1 cellular context compared by ENCODE assay signal in the genomic region with DNA sequence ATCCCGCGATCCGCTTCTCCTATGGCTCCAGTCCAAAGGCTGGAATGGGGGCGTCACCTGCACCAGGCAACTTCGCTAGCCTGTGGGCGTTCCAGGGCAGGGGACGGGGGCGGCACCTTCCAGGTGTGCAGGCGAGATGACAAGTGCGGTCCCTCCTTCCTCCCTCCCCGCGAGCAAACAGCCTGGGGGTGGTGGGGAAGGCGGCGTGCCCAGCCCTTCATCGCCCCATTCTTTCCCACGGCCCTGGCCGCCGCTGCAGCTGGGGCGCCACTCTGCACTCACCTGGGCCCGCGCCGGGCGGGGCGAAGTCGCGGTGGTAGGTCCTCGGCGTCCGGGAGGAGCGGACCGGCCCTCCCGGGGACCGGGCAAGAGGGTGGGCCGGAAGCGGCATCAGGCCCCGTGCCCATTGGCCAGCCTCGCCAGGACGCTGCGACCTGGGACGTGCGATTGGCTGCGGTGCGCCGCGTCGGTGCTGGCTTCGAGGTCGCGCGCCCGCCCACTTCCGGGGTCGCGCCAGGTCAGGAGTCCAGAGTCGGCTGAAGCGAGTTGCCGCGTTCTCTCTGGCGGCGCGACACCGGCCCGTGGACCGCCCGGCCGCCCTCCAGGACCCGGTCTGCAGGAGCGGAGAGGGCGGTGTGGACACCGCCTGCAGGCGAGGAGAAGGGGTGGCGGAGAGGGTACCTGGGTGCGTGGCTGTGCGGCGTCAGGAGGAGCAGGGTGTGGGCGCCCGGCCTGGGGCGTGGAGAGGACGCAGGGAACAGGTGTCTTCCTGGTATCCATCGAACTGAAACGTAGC.
A peak's percentile ranks its signal among the peaks of the same experiment; 100 is the strongest.
TF ChIP-seq lines count a peak whose summit lies in the region.

A gene with protein sequence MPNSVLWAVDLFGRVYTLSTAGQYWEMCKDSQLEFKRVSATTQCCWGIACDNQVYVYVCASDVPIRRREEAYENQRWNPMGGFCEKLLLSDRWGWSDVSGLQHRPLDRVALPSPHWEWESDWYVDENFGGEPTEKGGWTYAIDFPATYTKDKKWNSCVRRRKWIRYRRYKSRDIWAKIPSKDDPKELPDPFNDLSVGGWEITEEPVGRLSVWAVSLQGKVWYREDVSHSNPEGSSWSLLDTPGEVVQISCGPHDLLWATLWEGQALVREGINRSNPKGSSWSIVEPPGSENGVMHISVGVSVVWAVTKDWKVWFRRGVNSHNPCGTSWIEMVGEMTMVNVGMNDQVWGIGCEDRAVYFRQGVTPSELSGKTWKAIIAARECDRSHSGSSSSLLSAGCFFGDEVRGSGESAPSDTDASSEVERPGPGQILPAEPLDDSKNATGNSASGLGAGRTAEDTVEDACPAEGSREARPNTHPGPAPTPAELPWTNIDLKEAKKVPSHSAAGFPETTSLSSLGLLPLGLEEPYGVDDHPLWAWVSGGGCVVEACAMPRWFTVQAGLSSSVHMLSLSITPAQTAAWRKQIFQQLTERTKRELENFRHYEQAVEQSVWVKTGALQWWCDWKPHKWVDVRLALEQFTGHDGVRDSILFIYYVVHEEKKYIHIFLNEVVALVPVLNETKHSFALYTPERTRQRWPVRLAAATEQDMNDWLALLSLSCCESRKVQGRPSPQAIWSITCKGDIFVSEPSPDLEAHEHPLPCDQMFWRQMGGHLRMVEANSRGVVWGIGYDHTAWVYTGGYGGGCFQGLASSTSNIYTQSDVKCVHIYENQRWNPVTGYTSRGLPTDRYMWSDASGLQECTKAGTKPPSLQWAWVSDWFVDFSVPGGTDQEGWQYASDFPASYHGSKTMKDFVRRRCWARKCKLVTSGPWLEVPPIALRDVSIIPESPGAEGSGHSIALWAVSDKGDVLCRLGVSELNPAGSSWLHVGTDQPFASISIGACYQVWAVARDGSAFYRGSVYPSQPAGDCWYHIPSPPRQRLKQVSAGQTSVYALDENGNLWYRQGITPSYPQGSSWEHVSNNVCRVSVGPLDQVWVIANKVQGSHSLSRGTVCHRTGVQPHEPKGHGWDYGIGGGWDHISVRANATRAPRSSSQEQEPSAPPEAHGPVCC (minus strand): TSS at position 389 of the 796 bp plus-strand sequence. CDS start 6,086 bp downstream, outside the sequence.

TF ChIP-seq in HepG2, 621 proteins besides CTCF, POLR2A, EP300 and RAD21 (continued from another document and continues in another):
- TF ChIP-seq, protein P1, sequence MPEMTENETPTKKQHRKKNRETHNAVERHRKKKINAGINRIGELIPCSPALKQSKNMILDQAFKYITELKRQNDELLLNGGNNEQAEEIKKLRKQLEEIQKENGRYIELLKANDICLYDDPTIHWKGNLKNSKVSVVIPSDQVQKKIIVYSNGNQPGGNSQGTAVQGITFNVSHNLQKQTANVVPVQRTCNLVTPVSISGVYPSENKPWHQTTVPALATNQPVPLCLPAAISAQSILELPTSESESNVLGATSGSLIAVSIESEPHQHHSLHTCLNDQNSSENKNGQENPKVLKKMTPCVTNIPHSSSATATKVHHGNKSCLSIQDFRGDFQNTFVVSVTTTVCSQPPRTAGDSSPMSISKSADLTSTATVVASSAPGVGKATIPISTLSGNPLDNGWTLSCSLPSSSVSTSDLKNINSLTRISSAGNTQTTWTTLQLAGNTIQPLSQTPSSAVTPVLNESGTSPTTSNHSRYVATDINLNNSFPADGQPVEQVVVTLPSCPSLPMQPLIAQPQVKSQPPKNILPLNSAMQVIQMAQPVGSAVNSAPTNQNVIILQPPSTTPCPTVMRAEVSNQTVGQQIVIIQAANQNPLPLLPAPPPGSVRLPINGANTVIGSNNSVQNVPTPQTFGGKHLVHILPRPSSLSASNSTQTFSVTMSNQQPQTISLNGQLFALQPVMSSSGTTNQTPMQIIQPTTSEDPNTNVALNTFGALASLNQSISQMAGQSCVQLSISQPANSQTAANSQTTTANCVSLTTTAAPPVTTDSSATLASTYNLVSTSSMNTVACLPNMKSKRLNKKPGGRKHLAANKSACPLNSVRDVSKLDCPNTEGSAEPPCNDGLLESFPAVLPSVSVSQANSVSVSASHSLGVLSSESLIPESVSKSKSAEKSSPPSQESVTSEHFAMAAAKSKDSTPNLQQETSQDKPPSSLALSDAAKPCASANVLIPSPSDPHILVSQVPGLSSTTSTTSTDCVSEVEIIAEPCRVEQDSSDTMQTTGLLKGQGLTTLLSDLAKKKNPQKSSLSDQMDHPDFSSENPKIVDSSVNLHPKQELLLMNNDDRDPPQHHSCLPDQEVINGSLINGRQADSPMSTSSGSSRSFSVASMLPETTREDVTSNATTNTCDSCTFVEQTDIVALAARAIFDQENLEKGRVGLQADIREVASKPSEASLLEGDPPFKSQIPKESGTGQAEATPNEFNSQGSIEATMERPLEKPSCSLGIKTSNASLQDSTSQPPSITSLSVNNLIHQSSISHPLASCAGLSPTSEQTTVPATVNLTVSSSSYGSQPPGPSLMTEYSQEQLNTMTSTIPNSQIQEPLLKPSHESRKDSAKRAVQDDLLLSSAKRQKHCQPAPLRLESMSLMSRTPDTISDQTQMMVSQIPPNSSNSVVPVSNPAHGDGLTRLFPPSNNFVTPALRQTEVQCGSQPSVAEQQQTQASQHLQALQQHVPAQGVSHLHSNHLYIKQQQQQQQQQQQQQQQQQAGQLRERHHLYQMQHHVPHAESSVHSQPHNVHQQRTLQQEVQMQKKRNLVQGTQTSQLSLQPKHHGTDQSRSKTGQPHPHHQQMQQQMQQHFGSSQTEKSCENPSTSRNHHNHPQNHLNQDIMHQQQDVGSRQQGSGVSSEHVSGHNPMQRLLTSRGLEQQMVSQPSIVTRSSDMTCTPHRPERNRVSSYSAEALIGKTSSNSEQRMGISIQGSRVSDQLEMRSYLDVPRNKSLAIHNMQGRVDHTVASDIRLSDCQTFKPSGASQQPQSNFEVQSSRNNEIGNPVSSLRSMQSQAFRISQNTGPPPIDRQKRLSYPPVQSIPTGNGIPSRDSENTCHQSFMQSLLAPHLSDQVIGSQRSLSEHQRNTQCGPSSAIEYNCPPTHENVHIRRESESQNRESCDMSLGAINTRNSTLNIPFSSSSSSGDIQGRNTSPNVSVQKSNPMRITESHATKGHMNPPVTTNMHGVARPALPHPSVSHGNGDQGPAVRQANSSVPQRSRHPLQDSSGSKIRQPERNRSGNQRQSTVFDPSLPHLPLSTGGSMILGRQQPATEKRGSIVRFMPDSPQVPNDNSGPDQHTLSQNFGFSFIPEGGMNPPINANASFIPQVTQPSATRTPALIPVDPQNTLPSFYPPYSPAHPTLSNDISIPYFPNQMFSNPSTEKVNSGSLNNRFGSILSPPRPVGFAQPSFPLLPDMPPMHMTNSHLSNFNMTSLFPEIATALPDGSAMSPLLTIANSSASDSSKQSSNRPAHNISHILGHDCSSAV (CRISPR knock-in tag; IDR thresholded peaks at IDR 0.05; ENCODE audit: borderline replicate concordance): no peak
- TF ChIP-seq CBX2 (IDR thresholded peaks at IDR 0.05; ENCODE audit: low read depth, low read length) (no peak), CBX2 (CRISPR knock-in tag; IDR thresholded peaks at IDR 0.05; ENCODE audit: low read depth) (no peak), KLF13 (CRISPR knock-in tag; IDR thresholded peaks at IDR 0.05) (peak; percentile 27), SKIL (CRISPR knock-in tag; IDR thresholded peaks at IDR 0.05; ENCODE audit: borderline replicate concordance) (no peak), ZBTB20 (CRISPR knock-in tag; IDR thresholded peaks at IDR 0.05; ENCODE audit: borderline replicate concordance, low read depth) (no peak), ZNF749 (CRISPR knock-in tag; IDR thresholded peaks at IDR 0.05; ENCODE audit: borderline replicate concordance) (peak; percentile 81; the same call in 1 of the 2 replicates), POLR2AphosphoS5 (IDR thresholded peaks at IDR 0.05; ENCODE audit: low read depth, low read length) (peak; percentile 64), HOXA7 (CRISPR knock-in tag; IDR thresholded peaks at IDR 0.05) (no peak), ZNF672 (CRISPR knock-in tag; IDR thresholded peaks at IDR 0.05) (no peak; the same call in 1 of the 2 replicates), IRF2 (CRISPR knock-in tag; IDR thresholded peaks at IDR 0.05) (0 out of 2 replicates have a peak, but pooled peaks have one; percentile 29), ZNF572 (CRISPR knock-in tag; IDR thresholded peaks at IDR 0.05) (no peak), SUZ12 (IDR thresholded peaks at IDR 0.05; ENCODE audit: low read depth, low read length) (no peak), ZNF780A (CRISPR knock-in tag; IDR thresholded peaks at IDR 0.05) (no peak), MXI1 (IDR thresholded peaks at IDR 0.05; ENCODE audit: borderline replicate concordance, low read depth, low read length) (peak; percentile 39; the same call in 1 of the 3 replicates), KDM5A (IDR thresholded peaks at IDR 0.05; ENCODE audit: borderline replicate concordance, low read length) (peak; percentile 75; the same call in 1 of the 2 replicates), ZNF296 (CRISPR knock-in tag; conservative IDR thresholded peaks at IDR 0.05) (no peak), ZNF777 (CRISPR knock-in tag; IDR thresholded peaks at IDR 0.05) (peak; percentile 63; the same call in 1 of the 2 replicates), DRAP1 (CRISPR knock-in tag; IDR thresholded peaks at IDR 0.05) (no peak; the same call in 1 of the 2 replicates), SRSF9 (IDR thresholded peaks at IDR 0.05; ENCODE audit: borderline replicate concordance, insufficient read depth, low read depth, low read length, poor library complexity, severe bottlenecking) (no peak), ELF4 (CRISPR knock-in tag; IDR thresholded peaks at IDR 0.05; ENCODE audit: borderline replicate concordance) (peak; percentile 91; the same call in 1 of the 2 replicates), NR2F2 (IDR thresholded peaks at IDR 0.05; ENCODE audit: borderline replicate concordance, low read depth) (peak; percentile 72; the same call in 1 of the 2 replicates), ZFP36 (IDR thresholded peaks at IDR 0.05; ENCODE audit: borderline replicate concordance, low read depth, low read length, partially characterized antibody) (no peak), ADNP (CRISPR knock-in tag; IDR thresholded peaks at IDR 0.05) (no peak)
- TF ChIP-seq, protein P2, sequence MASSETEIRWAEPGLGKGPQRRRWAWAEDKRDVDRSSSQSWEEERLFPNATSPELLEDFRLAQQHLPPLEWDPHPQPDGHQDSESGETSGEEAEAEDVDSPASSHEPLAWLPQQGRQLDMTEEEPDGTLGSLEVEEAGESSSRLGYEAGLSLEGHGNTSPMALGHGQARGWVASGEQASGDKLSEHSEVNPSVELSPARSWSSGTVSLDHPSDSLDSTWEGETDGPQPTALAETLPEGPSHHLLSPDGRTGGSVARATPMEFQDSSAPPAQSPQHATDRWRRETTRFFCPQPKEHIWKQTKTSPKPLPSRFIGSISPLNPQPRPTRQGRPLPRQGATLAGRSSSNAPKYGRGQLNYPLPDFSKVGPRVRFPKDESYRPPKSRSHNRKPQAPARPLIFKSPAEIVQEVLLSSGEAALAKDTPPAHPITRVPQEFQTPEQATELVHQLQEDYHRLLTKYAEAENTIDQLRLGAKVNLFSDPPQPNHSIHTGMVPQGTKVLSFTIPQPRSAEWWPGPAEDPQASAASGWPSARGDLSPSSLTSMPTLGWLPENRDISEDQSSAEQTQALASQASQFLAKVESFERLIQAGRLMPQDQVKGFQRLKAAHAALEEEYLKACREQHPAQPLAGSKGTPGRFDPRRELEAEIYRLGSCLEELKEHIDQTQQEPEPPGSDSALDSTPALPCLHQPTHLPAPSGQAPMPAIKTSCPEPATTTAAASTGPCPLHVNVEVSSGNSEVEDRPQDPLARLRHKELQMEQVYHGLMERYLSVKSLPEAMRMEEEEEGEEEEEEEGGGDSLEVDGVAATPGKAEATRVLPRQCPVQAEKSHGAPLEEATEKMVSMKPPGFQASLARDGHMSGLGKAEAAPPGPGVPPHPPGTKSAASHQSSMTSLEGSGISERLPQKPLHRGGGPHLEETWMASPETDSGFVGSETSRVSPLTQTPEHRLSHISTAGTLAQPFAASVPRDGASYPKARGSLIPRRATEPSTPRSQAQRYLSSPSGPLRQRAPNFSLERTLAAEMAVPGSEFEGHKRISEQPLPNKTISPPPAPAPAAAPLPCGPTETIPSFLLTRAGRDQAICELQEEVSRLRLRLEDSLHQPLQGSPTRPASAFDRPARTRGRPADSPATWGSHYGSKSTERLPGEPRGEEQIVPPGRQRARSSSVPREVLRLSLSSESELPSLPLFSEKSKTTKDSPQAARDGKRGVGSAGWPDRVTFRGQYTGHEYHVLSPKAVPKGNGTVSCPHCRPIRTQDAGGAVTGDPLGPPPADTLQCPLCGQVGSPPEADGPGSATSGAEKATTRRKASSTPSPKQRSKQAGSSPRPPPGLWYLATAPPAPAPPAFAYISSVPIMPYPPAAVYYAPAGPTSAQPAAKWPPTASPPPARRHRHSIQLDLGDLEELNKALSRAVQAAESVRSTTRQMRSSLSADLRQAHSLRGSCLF (CRISPR knock-in tag; IDR thresholded peaks at IDR 0.05; ENCODE audit: borderline replicate concordance): no peak
- TF ChIP-seq, protein P3, sequence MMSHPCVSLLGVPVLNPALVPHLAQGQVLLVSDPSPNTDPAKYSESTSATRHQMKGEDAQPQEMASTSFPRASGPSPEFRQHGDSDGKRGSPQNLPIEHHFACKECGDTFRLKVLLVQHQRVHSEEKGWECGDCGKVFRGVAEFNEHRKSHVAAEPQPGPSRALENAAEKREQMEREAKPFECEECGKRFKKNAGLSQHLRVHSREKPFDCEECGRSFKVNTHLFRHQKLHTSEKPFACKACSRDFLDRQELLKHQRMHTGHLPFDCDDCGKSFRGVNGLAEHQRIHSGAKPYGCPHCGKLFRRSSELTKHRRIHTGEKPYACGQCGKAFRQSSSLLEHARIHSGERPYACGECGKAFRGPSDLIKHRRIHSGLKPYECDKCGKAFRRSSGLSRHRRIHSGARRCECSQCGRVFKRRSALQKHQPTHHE (CRISPR knock-in tag; IDR thresholded peaks at IDR 0.05; ENCODE audit: borderline replicate concordance): peak; percentile 95
- TF ChIP-seq, protein P4, sequence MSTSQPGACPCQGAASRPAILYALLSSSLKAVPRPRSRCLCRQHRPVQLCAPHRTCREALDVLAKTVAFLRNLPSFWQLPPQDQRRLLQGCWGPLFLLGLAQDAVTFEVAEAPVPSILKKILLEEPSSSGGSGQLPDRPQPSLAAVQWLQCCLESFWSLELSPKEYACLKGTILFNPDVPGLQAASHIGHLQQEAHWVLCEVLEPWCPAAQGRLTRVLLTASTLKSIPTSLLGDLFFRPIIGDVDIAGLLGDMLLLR (CRISPR knock-in tag; IDR thresholded peaks at IDR 0.05): peak; percentile 77
